14 cellular contexts compared by ENCODE assay signal in genomic region chr19:11905928-11906327, GRCh38.
"Had no signal": no experiment of that assay in that cellular context is flagged by ENCODE, and none has a peak within 500 bp of the region (broad histone marks: within the 10 kb centered on the region; RNA-seq: fewer than 3 reads in every experiment).

No MANE protein-coding gene starts in this region.

- ATAC-seq: gastrocnemius medialis, heart left ventricle, T-cell had no signal

- DNase-seq: activated CD4-positive, alpha-beta T cell treated with anti-CD3 and anti-CD28 coated beads for 1 hour; activated CD4-positive, alpha-beta T cell treated with anti-CD3 and anti-CD28 coated beads, Interleukin-2, amount 50 U/mL, for 48 hours; activated naive CD4-positive, alpha-beta T cell treated with anti-CD3 and anti-CD28 coated beads, Interleukin-2, amount 50 U/mL, for 16 hours; adrenal gland; erythroblast; gastrocnemius medialis; heart left ventricle; left ventricle myocardium inferior; mesenchymal stem cell; stimulated activated CD4-positive, alpha-beta T cell treated with anti-CD3 and anti-CD28 coated beads, Interleukin-2, amount 100 ng/mL, for 48 hours; stimulated activated naive CD4-positive, alpha-beta T cell; substantia nigra; T-cell; T-helper 9 cell had no signal

- H3K27me3 ChIP-seq: adrenal gland, heart left ventricle had no signal

- H3K4me3 ChIP-seq: heart left ventricle, left ventricle myocardium inferior had no signal

- H3K27ac ChIP-seq: adrenal gland, gastrocnemius medialis, heart left ventricle, left ventricle myocardium inferior had no signal

- H3K4me1 ChIP-seq: adrenal gland, gastrocnemius medialis, heart left ventricle, left ventricle myocardium inferior had no signal
